Comparison of ENCODE assay signal across 1 cellular context in genomic region chr19:14731200-14731599, GRCh38.
A peak's percentile ranks its signal among the peaks of the same experiment; 100 is the strongest.
TF ChIP-seq lines count a peak whose summit lies in the region.

No MANE protein-coding gene starts in this region.

TF ChIP-seq in HepG2, 621 proteins besides CTCF, POLR2A, EP300 and RAD21 (continues in another document):
- TF ChIP-seq ZFYVE20 (CRISPR knock-in tag; IDR thresholded peaks at IDR 0.05; ENCODE audit: borderline replicate concordance, low read depth) (no peak), PHF8 (CRISPR knock-in tag; IDR thresholded peaks at IDR 0.05) (no peak), ELF1 (CRISPR knock-in tag; IDR thresholded peaks at IDR 0.05) (peak; percentile 88), FLYWCH1 (CRISPR knock-in tag; IDR thresholded peaks at IDR 0.05) (no peak), KLF12 (CRISPR knock-in tag; IDR thresholded peaks at IDR 0.05; ENCODE audit: borderline replicate concordance) (peak; percentile 29; the same call in 1 of the 2 replicates), KMT2A (CRISPR knock-in tag; IDR thresholded peaks at IDR 0.05) (no peak), TEAD2 (CRISPR knock-in tag; IDR thresholded peaks at IDR 0.05) (no peak), HOXD1 (CRISPR knock-in tag; IDR thresholded peaks at IDR 0.05) (no peak), ZNF574 (CRISPR knock-in tag; IDR thresholded peaks at IDR 0.05) (peak; percentile 51), GABPA (IDR thresholded peaks at IDR 0.05; ENCODE audit: low read depth, low read length) (peak; percentile 64), GABPA (CRISPR knock-in tag; IDR thresholded peaks at IDR 0.05; ENCODE audit: low read depth) (peak; percentile 94), PREB (CRISPR knock-in tag; IDR thresholded peaks at IDR 0.05) (no peak), LCORL (IDR thresholded peaks at IDR 0.05) (0 out of 2 replicates have a peak, but pooled peaks have one; percentile 22), LCORL (CRISPR knock-in tag; IDR thresholded peaks at IDR 0.05) (no peak), ARID4A (CRISPR knock-in tag; IDR thresholded peaks at IDR 0.05; ENCODE audit: borderline replicate concordance) (no peak), ZNF547 (CRISPR knock-in tag; IDR thresholded peaks at IDR 0.05) (no peak), ELF4 (CRISPR knock-in tag; IDR thresholded peaks at IDR 0.05; ENCODE audit: borderline replicate concordance) (peak; percentile 69; the same call in 1 of the 2 replicates), CREM (IDR thresholded peaks at IDR 0.05) (no peak), CREM (CRISPR knock-in tag; IDR thresholded peaks at IDR 0.05) (no peak), GTF3A (CRISPR knock-in tag; conservative IDR thresholded peaks at IDR 0.05) (no peak), TAF1 (CRISPR knock-in tag; IDR thresholded peaks at IDR 0.05) (0 out of 2 replicates have a peak, but pooled peaks have one; percentile 14), NONO (IDR thresholded peaks at IDR 0.05) (no peak), NONO (CRISPR knock-in tag; conservative IDR thresholded peaks at IDR 0.05) (0 out of 2 replicates have a peak, but pooled peaks have one; percentile 17), ZBTB37 (CRISPR knock-in tag; IDR thresholded peaks at IDR 0.05) (no peak), HNF4A (CRISPR knock-in tag; IDR thresholded peaks at IDR 0.05) (peak; percentile 72), NFE2L2 (IDR thresholded peaks at IDR 0.05; ENCODE audit: low read length) (no peak), ZNF747 (CRISPR knock-in tag; IDR thresholded peaks at IDR 0.05; ENCODE audit: borderline replicate concordance) (no peak), GABPB1 (CRISPR knock-in tag; IDR thresholded peaks at IDR 0.05) (peak; percentile 83), MAFF (IDR thresholded peaks at IDR 0.05; ENCODE audit: low read depth, low read length) (no peak), ZNF703 (CRISPR knock-in tag; IDR thresholded peaks at IDR 0.05; ENCODE audit: borderline replicate concordance) (no peak), CREB1 (IDR thresholded peaks at IDR 0.05) (no peak), CREB1 (CRISPR knock-in tag; IDR thresholded peaks at IDR 0.05) (no peak), FOXC1 (CRISPR knock-in tag; IDR thresholded peaks at IDR 0.05; ENCODE audit: borderline replicate concordance) (no peak), KAT8 (CRISPR knock-in tag; IDR thresholded peaks at IDR 0.05) (peak; percentile 74; the same call in 1 of the 2 replicates), SALL1 (CRISPR knock-in tag; IDR thresholded peaks at IDR 0.05) (0 out of 2 replicates have a peak, but pooled peaks have one; percentile 18), EHMT2 (IDR thresholded peaks at IDR 0.05; ENCODE audit: borderline replicate concordance, low read depth, low read length) (peak; percentile 82; the same call in 1 of the 2 replicates), TBL1XR1 (IDR thresholded peaks at IDR 0.05; ENCODE audit: borderline replicate concordance, low read length, partially characterized antibody) (no peak), ZSCAN25 (CRISPR knock-in tag; IDR thresholded peaks at IDR 0.05) (no peak), SP2 (CRISPR knock-in tag; IDR thresholded peaks at IDR 0.05) (no peak), TARDBP (CRISPR knock-in tag; IDR thresholded peaks at IDR 0.05) (no peak), CENPT (CRISPR knock-in tag; IDR thresholded peaks at IDR 0.05; ENCODE audit: low read depth) (no peak), HMGXB3 (CRISPR knock-in tag; IDR thresholded peaks at IDR 0.05; ENCODE audit: borderline replicate concordance) (no peak), USF2 (IDR thresholded peaks at IDR 0.05; ENCODE audit: low read depth, low read length) (no peak), USF2 (CRISPR knock-in tag; IDR thresholded peaks at IDR 0.05; ENCODE audit: borderline replicate concordance) (no peak), SETDB1 (CRISPR knock-in tag; IDR thresholded peaks at IDR 0.05; ENCODE audit: borderline replicate concordance) (peak; percentile 97), ATF1 (CRISPR knock-in tag; IDR thresholded peaks at IDR 0.05) (no peak), ZFP37 (CRISPR knock-in tag; IDR thresholded peaks at IDR 0.05; ENCODE audit: borderline replicate concordance) (no peak), ZGPAT (CRISPR knock-in tag; IDR thresholded peaks at IDR 0.05) (no peak), ZNF7 (CRISPR knock-in tag; IDR thresholded peaks at IDR 0.05) (no peak), BRD4 (CRISPR knock-in tag; IDR thresholded peaks at IDR 0.05) (no peak), THAP11 (CRISPR knock-in tag; IDR thresholded peaks at IDR 0.05) (0 out of 2 replicates have a peak, but pooled peaks have one; percentile 29), PLRG1 (conservative IDR thresholded peaks at IDR 0.05) (no peak), BCL6 (CRISPR knock-in tag; IDR thresholded peaks at IDR 0.05) (no peak), ZMYM4 (CRISPR knock-in tag; IDR thresholded peaks at IDR 0.05) (peak; percentile 59; the same call in 1 of the 2 replicates), PHF20 (CRISPR knock-in tag; IDR thresholded peaks at IDR 0.05) (peak; percentile 79), FOSL2 (CRISPR knock-in tag; IDR thresholded peaks at IDR 0.05) (peak; percentile 59), ELF3 (CRISPR knock-in tag; IDR thresholded peaks at IDR 0.05) (0 out of 2 replicates have a peak, but pooled peaks have one; percentile 45), ZNF207 (IDR thresholded peaks at IDR 0.05; ENCODE audit: borderline replicate concordance) (no peak), PRMT3 (CRISPR knock-in tag; IDR thresholded peaks at IDR 0.05; ENCODE audit: borderline replicate concordance, low read depth) (no peak)
